ENCODE assay signal across 8 cellular contexts in genomic region chr15:67107014-67107812, GRCh38. TPM values are rescaled to one million over a fixed set of nuclear protein-coding genes. Genes with fewer than 3 reads are reported as not detected.
DNase-seq lines count a peak whose midpoint lies in the region; ATAC-seq and TF ChIP-seq lines count a peak whose summit lies in the region.

No MANE protein-coding gene starts in this region.

- no peaks in the 10 kb centered on the region for H3K9me3 ChIP-seq in smooth muscle cell (replicated peaks; ENCODE audit: low read depth)

- peaks cover 68% of the 10 kb centered on the region for H3K79me2 ChIP-seq in smooth muscle cell (ENCODE audit: low read depth)

- H3K27me3 Mint-ChIP-seq in T-helper 2 cell treated with Interferon-gamma antibody and Interleukin-4, amounts not matched to agents 5 μg/mL and 100 μg/mL, for 36 hours (ENCODE audit: low read depth): no peaks in the 10 kb centered on the region

- H2AFZ ChIP-seq in smooth muscle cell (ENCODE audit: low read depth): no peak overlapping the region

- peak overlapping the region; percentile 85 for H3K9ac ChIP-seq in smooth muscle cell (ENCODE audit: low read depth)

- WGBS in smooth muscle cell (ENCODE audit: low lambda C conversion rate): 50% methylated on average over 12 of the region's 12 CpGs

- peaks cover 28% of the 10 kb centered on the region for H3K4me1 ChIP-seq in smooth muscle cell (ENCODE audit: low read depth)

- peak overlapping the region; percentile 45 for H3K27ac Mint-ChIP-seq in T-helper 2 cell treated with Interferon-gamma antibody and Interleukin-4, amounts not matched to agents 5 μg/mL and 100 μg/mL, for 36 hours

- peaks cover 79% of the 10 kb centered on the region for H3K4me1 Mint-ChIP-seq in T-helper 2 cell treated with Interferon-gamma antibody and Interleukin-4, amounts not matched to agents 5 μg/mL and 100 μg/mL, for 36 hours (ENCODE audit: low read depth)

- H3K36me3 ChIP-seq in smooth muscle cell (ENCODE audit: low read depth): peaks cover 9% of the 10 kb centered on the region

- no peak for TF ChIP-seq CTCF in smooth muscle cell (IDR thresholded peaks at IDR 0.05; ENCODE audit: borderline replicate concordance, insufficient read depth, poor library complexity, severe bottlenecking)

- peaks cover 25% of the 10 kb centered on the region for H4K20me1 ChIP-seq in smooth muscle cell (ENCODE audit: low read depth)

- H3K36me3 Mint-ChIP-seq in T-helper 2 cell treated with Interferon-gamma antibody and Interleukin-4, amounts not matched to agents 5 μg/mL and 100 μg/mL, for 36 hours (ENCODE audit: low read depth): peaks cover 58% of the 10 kb centered on the region

- intact Hi-C loops in left ventricle myocardium superior (cut with micrococcal nuclease): no loop called here

- DNase-seq in H4 (ENCODE audit: low spot score) (peak; percentile 99), left ventricle myocardium superior (peak; percentile 54), smooth muscle cell (lab: John Stamatoyannopoulos, UW; ENCODE audit: unreplicated experiment) (no peak), cortex of kidney (lab: John Stamatoyannopoulos, UW) (no peak), NCI-H774 (lab: John Stamatoyannopoulos, UW) (no peak)
- DNase-seq in T-helper 2 cell treated with Interferon-gamma antibody and Interleukin-4, amounts not matched to agents 5 μg/mL and 100 μg/mL, for 36 hours (ENCODE audit: low spot score): no peak
- DNase-seq in stimulated activated CD8-positive, alpha-beta memory T cell treated with anti-CD3 and anti-CD28 coated beads, Interleukin-4, amount 100 ng/mL, for 48 hours: no peak
- no peak for DNase-seq in activated CD4-positive, CD25-positive, alpha-beta regulatory T cell treated with anti-CD3 and anti-CD28 coated beads, Interleukin-2, amount 50 U/mL, for 72 hours

- peak overlapping the region; percentile 53 for H3K4me3 Mint-ChIP-seq in T-helper 2 cell treated with Interferon-gamma antibody and Interleukin-4, amounts not matched to agents 5 μg/mL and 100 μg/mL, for 36 hours

- H3K4me2 ChIP-seq in smooth muscle cell: peak overlapping the region; percentile 71

- no peak overlapping the region for H3K4me3 ChIP-seq in smooth muscle cell

- H3F3A ChIP-seq in smooth muscle cell (ENCODE audit: low read depth): peaks cover 29% of the 10 kb centered on the region

- H3K27ac ChIP-seq in smooth muscle cell (ENCODE audit: low read depth): peak overlapping the region; percentile 96

- no peaks in the 10 kb centered on the region for H3K27me3 ChIP-seq in smooth muscle cell (ENCODE audit: low read depth)

- peaks cover 19% of the 10 kb centered on the region for H3K9me3 Mint-ChIP-seq in T-helper 2 cell treated with Interferon-gamma antibody and Interleukin-4, amounts not matched to agents 5 μg/mL and 100 μg/mL, for 36 hours

- peak; percentile 69 for ATAC-seq in left ventricle myocardium superior

RNA-seq across cellular contexts. Expression of gene SMAD3, which starts 41.8 kb away (rescaled TPM):
- total RNA-seq in H4 (2014; rRNA removed; shearing (Covaris generic)): 31.6 and 38.5 TPM in 2 replicates
- total RNA-seq in left ventricle myocardium superior (16.7 TPM), smooth muscle cell (21.9 and 25.9 TPM in 2 replicates)
- polyA plus RNA-seq in smooth muscle cell: 20.2 and 27.7 TPM in 2 replicates

Comparison
In these comparisons a context has a peak if more than half of its experiments do, and no peak if none do; other contexts are left out.
1. DNase-seq: peak in H4 (single experiment) and left ventricle myocardium superior (single experiment); none in T-helper 2 cell treated with Interferon-gamma antibody and Interleukin-4, amounts not matched to agents 5 μg/mL and 100 μg/mL, for 36 hours (single experiment), smooth muscle cell (single experiment), cortex of kidney (single experiment), stimulated activated CD8-positive, alpha-beta memory T cell treated with anti-CD3 and anti-CD28 coated beads, Interleukin-4, amount 100 ng/mL, for 48 hours (single experiment), NCI-H774 (single experiment) and activated CD4-positive, CD25-positive, alpha-beta regulatory T cell treated with anti-CD3 and anti-CD28 coated beads, Interleukin-2, amount 50 U/mL, for 72 hours (single experiment).